Comparison of ENCODE assay signal across 1 cellular context in the genomic region with DNA sequence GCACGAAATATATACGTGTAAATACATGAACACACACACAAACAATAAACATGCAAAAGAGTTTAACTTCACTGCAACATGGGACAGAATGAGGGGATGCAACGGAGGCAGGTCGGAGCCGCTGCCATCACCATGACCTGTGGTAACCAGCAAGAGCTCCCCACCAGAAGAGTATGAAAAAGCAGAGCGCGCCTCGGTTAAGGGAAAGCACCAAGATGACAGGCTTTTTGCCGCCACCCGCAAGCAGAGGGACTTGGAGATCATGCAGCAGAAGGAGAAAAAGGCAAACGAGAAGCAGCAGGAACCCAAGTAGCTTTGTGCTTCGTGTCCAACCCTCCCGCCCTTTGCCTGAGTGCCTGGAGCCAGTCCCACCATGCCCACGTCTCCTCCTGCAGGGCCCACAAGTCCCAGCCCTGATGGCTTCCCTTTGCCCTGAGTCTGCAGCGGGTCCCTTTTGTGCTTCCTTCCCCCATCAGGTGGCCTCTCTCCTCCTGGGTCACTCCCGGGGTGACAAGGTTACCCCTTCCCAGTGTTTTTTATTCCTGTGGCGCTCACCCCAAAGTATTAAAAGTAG.
TF ChIP-seq lines count a peak whose summit lies in the region.

No MANE protein-coding gene starts in this region.

TF ChIP-seq in H1, 55 proteins besides CTCF, POLR2A, EP300 and RAD21:
- TF ChIP-seq SIRT6 (IDR thresholded peaks at IDR 0.05; ENCODE audit: low read length), result no peak
- TF ChIP-seq ATF2 (IDR thresholded peaks at IDR 0.05; ENCODE audit: low read length), result no peak
- TF ChIP-seq, protein P1, sequence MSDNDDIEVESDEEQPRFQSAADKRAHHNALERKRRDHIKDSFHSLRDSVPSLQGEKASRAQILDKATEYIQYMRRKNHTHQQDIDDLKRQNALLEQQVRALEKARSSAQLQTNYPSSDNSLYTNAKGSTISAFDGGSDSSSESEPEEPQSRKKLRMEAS (IDR thresholded peaks at IDR 0.05), result peak; percentile 37; the same call in 1 of the 2 replicates
- TF ChIP-seq, protein P2, sequence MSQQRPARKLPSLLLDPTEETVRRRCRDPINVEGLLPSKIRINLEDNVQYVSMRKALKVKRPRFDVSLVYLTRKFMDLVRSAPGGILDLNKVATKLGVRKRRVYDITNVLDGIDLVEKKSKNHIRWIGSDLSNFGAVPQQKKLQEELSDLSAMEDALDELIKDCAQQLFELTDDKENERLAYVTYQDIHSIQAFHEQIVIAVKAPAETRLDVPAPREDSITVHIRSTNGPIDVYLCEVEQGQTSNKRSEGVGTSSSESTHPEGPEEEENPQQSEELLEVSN (IDR thresholded peaks at IDR 0.05), result peak; percentile 73
